Comparison of ENCODE assay signal across 8 cellular contexts in the genomic region with DNA sequence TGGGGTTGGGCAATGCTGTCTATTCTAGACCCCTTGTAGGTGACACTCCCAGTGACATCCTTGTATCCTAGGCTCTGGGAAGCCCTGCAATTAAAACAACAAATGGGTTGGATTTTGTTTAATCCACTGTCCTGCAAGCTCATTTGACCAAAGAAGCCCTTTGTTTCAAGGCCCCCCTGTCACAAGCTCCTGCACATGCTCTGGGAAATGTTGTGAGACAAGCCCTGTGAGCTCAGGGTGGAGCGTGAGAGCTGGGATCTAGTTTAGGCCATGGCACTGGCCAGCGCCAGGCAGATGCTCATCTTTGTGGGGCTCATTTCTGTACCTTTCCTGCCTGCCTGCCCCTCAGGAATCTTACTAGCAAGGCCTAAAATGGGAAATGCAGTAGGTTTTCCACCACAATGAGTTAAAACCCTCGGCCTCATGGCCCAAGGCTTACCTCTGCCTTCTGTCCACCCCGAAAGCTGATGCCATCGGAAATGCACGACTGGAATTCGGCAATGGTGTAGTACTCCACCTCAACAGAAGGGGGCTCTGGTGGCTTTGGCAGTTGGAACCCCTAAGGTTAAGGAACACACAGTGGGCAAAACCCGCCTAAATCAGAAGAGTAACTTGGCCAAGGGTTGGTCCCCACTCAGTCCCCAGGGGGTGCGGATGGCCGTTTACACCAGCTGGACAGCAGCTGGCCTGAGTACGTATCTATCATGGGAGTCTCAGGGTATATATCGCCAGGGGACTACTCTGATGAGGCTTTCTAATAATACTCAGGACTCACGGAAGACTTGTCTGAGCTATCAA.
DNase-seq lines count a peak whose midpoint lies in the region; ATAC-seq and TF ChIP-seq lines count a peak whose summit lies in the region.

No MANE protein-coding gene starts in this region.

- no peak overlapping the region for H3K4me3 ChIP-seq in tibial nerve

- H3K27ac Mint-ChIP-seq in activated CD4-positive, alpha-beta T cell treated with anti-CD3 and anti-CD28 coated beads, Interleukin-2, amount 10 ng/mL, durations not matched to agents 24 days and 14 days = no peak overlapping the region
- no peak overlapping the region for H3K27ac Mint-ChIP-seq in endothelial cell (ENCODE audit: unreplicated experiment)

- TF ChIP-seq CTCF in endothelial cell (IDR thresholded peaks at IDR 0.05; ENCODE audit: unreplicated experiment) (peak; percentile 81), tibial nerve (IDR thresholded peaks at IDR 0.05) (peak; percentile 81 to 93 (median 91))

- H3K9me3 Mint-ChIP-seq in activated CD4-positive, alpha-beta T cell treated with anti-CD3 and anti-CD28 coated beads, Interleukin-2, amount 10 ng/mL, durations not matched to agents 24 days and 14 days = no peaks in the 10 kb centered on the region
- H3K9me3 Mint-ChIP-seq in endothelial cell (ENCODE audit: unreplicated experiment) = no peaks in the 10 kb centered on the region

- intact Hi-C loops in activated CD4-positive, alpha-beta T cell treated with anti-CD3 and anti-CD28 coated beads, Interleukin-2, amount 10 ng/mL, durations not matched to agents 24 days and 14 days (cut with micrococcal nuclease) = loop anchor here (1.0 kb wide), 1 partner anchor 81 kb away; no protein-coding TSS in a partner anchor

- no peaks in the 10 kb centered on the region for H3K27me3 ChIP-seq in tibial nerve

- no peak for ATAC-seq in GM21515 (IDR thresholded peaks at IDR 0.05; ENCODE audit: unreplicated experiment)
- no peak for ATAC-seq in GM19035 (IDR thresholded peaks at IDR 0.05; ENCODE audit: unreplicated experiment)

- H3K4me3 Mint-ChIP-seq in activated CD4-positive, alpha-beta T cell treated with anti-CD3 and anti-CD28 coated beads, Interleukin-2, amount 10 ng/mL, durations not matched to agents 24 days and 14 days = no peak overlapping the region
- no peak overlapping the region for H3K4me3 Mint-ChIP-seq in endothelial cell (ENCODE audit: unreplicated experiment)

- no peaks in the 10 kb centered on the region for H3K27me3 Mint-ChIP-seq in activated CD4-positive, alpha-beta T cell treated with anti-CD3 and anti-CD28 coated beads, Interleukin-2, amount 10 ng/mL, durations not matched to agents 24 days and 14 days
- H3K27me3 Mint-ChIP-seq in endothelial cell (ENCODE audit: unreplicated experiment) = peaks cover 8% of the 10 kb centered on the region

- peak overlapping the region in 3 of 4 donors; percentile 21 to 70 (median 67) for H3K27ac ChIP-seq in tibial nerve

- DNase-seq in COLO668 (lab: John Stamatoyannopoulos, UW; ENCODE audit: unreplicated experiment) (peak; percentile 25), endothelial cell (ENCODE audit: low spot score) (peak; percentile 41), midbrain (lab: John Stamatoyannopoulos, UW) (peak; percentile 59), tibial nerve (ENCODE audit: low spot score in 2 of 2) (peak; percentile 69 to 86)
- peak; percentile 86 for DNase-seq in activated CD4-positive, alpha-beta T cell treated with anti-CD3 and anti-CD28 coated beads, Interleukin-2, amount 10 ng/mL, durations not matched to agents 24 days and 14 days

- TF ChIP-seq EP300 in Ishikawa (IDR thresholded peaks at IDR 0.05; ENCODE audit: borderline replicate concordance) (no peak), tibial nerve (IDR thresholded peaks at IDR 0.05) (peak in 1 of 2 donors; percentile 61)

- H3K4me1 Mint-ChIP-seq in activated CD4-positive, alpha-beta T cell treated with anti-CD3 and anti-CD28 coated beads, Interleukin-2, amount 10 ng/mL, durations not matched to agents 24 days and 14 days = peaks cover 3% of the 10 kb centered on the region
- no peaks in the 10 kb centered on the region for H3K4me1 Mint-ChIP-seq in endothelial cell (ENCODE audit: unreplicated experiment)

- no peaks in the 10 kb centered on the region for H3K9me3 ChIP-seq in tibial nerve

- H3K36me3 ChIP-seq in tibial nerve = peaks cover 0 to 75% (median 0%) of the 10 kb centered on the region in 3 donors

- WGBS in tibial nerve, 2 donors = 50 to 54% methylated on average over 13 of the region's 13 CpGs

- TF ChIP-seq POLR2A in tibial nerve (IDR thresholded peaks at IDR 0.05) = no peak

- peaks cover 0 to 58% (median 9%) of the 10 kb centered on the region in 4 donors for H3K4me1 ChIP-seq in tibial nerve

- peaks cover 12% of the 10 kb centered on the region for H3K36me3 Mint-ChIP-seq in activated CD4-positive, alpha-beta T cell treated with anti-CD3 and anti-CD28 coated beads, Interleukin-2, amount 10 ng/mL, durations not matched to agents 24 days and 14 days (ENCODE audit: low read depth)
- H3K36me3 Mint-ChIP-seq in endothelial cell (ENCODE audit: low read depth, unreplicated experiment) = peaks cover 51% of the 10 kb centered on the region

- peak; percentile 82 for TF ChIP-seq RAD21 in Ishikawa (IDR thresholded peaks at IDR 0.05; ENCODE audit: low read depth)

TF ChIP-seq in Ishikawa, 13 proteins besides CTCF, POLR2A, EP300 and RAD21:
- TF ChIP-seq, protein P1, sequence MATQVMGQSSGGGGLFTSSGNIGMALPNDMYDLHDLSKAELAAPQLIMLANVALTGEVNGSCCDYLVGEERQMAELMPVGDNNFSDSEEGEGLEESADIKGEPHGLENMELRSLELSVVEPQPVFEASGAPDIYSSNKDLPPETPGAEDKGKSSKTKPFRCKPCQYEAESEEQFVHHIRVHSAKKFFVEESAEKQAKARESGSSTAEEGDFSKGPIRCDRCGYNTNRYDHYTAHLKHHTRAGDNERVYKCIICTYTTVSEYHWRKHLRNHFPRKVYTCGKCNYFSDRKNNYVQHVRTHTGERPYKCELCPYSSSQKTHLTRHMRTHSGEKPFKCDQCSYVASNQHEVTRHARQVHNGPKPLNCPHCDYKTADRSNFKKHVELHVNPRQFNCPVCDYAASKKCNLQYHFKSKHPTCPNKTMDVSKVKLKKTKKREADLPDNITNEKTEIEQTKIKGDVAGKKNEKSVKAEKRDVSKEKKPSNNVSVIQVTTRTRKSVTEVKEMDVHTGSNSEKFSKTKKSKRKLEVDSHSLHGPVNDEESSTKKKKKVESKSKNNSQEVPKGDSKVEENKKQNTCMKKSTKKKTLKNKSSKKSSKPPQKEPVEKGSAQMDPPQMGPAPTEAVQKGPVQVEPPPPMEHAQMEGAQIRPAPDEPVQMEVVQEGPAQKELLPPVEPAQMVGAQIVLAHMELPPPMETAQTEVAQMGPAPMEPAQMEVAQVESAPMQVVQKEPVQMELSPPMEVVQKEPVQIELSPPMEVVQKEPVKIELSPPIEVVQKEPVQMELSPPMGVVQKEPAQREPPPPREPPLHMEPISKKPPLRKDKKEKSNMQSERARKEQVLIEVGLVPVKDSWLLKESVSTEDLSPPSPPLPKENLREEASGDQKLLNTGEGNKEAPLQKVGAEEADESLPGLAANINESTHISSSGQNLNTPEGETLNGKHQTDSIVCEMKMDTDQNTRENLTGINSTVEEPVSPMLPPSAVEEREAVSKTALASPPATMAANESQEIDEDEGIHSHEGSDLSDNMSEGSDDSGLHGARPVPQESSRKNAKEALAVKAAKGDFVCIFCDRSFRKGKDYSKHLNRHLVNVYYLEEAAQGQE (IDR thresholded peaks at IDR 0.05; ENCODE audit: low read depth) = no peak
- TF ChIP-seq TEAD4 (IDR thresholded peaks at IDR 0.05) = peak; percentile 61
- TF ChIP-seq NFIC (IDR thresholded peaks at IDR 0.05) = peak; percentile 16; the same call in 1 of the 2 replicates

Comparison
In these comparisons a context has a peak if more than half of its experiments do, and no peak if none do; other contexts are left out.
1. DNase-seq: peak in every context shown above with its lines; median percentile 86 in activated CD4-positive, alpha-beta T cell treated with anti-CD3 and anti-CD28 coated beads, Interleukin-2, amount 10 ng/mL, durations not matched to agents 24 days and 14 days; 78 in tibial nerve; 59 in midbrain; 41 in endothelial cell; 25 in COLO668.